ENCODE assay signal across 9 cellular contexts in genomic region chrX:24464498-24464835, GRCh38. TPM values are rescaled to one million over a fixed set of nuclear protein-coding genes. Genes with fewer than 3 reads are reported as not detected.
A peak's percentile ranks its signal among the peaks of the same experiment; 100 is the strongest.
DNase-seq lines count a peak whose midpoint lies in the region; ATAC-seq, FAIRE-seq and TF ChIP-seq lines count a peak whose summit lies in the region.
"Had no signal": no experiment of that assay in that cellular context is flagged by ENCODE, and none has a peak within 500 bp of the region (broad histone marks: within the 10 kb centered on the region; RNA-seq: fewer than 3 reads in every experiment).

No MANE protein-coding gene starts in this region.

- H3K27ac ChIP-seq in A549 (peak overlapping the region; percentile 84 to 92), HUES64 (ENCODE audit: low read depth, low read length) (peak overlapping the region; percentile 65; the same call in 1 of the 2 replicates), caudate nucleus (ENCODE audit: low read depth, low read length) (peak overlapping the region; percentile 76), muscle layer of duodenum (ENCODE audit: low read length) (peak overlapping the region; percentile 69)
- H3K27ac ChIP-seq: epithelial cell of prostate had no signal

- no peak for TF ChIP-seq CTCF in A549 (IDR thresholded peaks at IDR 0.05)

- 0 out of 3 replicates have a peak, but pooled peaks cover 5% of the 10 kb centered on the region for H3K4me1 ChIP-seq in A549
- H3K4me1 ChIP-seq in HUES64 (ENCODE audit: insufficient read depth, low read length) = no peaks in the 10 kb centered on the region
- H3K4me1 ChIP-seq in muscle layer of duodenum (ENCODE audit: control insufficient read depth in 1 of 2, insufficient read depth in 2 of 2, low read length in 2 of 2) = no peaks in the 10 kb centered on the region

- no peak for TF ChIP-seq EP300 in A549 (IDR thresholded peaks at IDR 0.05)

- peak overlapping the region; percentile 95 for H3K4me3 ChIP-seq in A549
- peak overlapping the region; percentile 84 for H3K4me3 ChIP-seq in HUES64 (ENCODE audit: low read length)
- H3K4me3 ChIP-seq in muscle layer of duodenum (ENCODE audit: low read depth in 1 of 2, low read length in 2 of 2) = peak overlapping the region; percentile 62 to 73

- FAIRE-seq in A549 (lab: Jason Lieb, UNC) = no peak

- peak overlapping the region; percentile 69 for H3K9ac ChIP-seq in HUES64 (ENCODE audit: low read depth, low read length)

- POLR2A ChIA-PET in A549 (lab: Yijun Ruan, JAX) = interaction anchor here (0.8 to 1.4 kb wide), 3 partner anchors 15 to 22 kb away, joined by 3 to 5 read pairs (median 3); no protein-coding TSS in a partner anchor

- H3K9me3 ChIP-seq in A549 (no peaks in the 10 kb centered on the region), HUES64 (ENCODE audit: insufficient read depth, low read depth, low read length) (no peaks in the 10 kb centered on the region), muscle layer of duodenum (ENCODE audit: control insufficient read depth in 1 of 2, low read length in 2 of 2) (no peaks in the 10 kb centered on the region)

- no peaks in the 10 kb centered on the region for H3K36me3 ChIP-seq in HUES64 (ENCODE audit: insufficient read depth, low read length)
- no peaks in the 10 kb centered on the region for H3K36me3 ChIP-seq in muscle layer of duodenum (ENCODE audit: control insufficient read depth in 1 of 2, insufficient read depth in 2 of 2, low read length in 2 of 2)

- H3K4me2 ChIP-seq in A549 = peak overlapping the region; percentile 90

- DNase-seq in A549 (ENCODE audit: low read depth in 1 of 2, low spot score in 1 of 2) (no peak), caudate nucleus (lab: John Stamatoyannopoulos, UW) (no peak), left colon (no peak), SHP77 (lab: John Stamatoyannopoulos, UW) (no peak), NCI-H82 treated with DMSO at 0.1 percent for 48 hours (lab: John Stamatoyannopoulos, UW; ENCODE audit: unreplicated experiment) (no peak)

- WGBS in A549 (ENCODE audit: missing lambda C conversion rate) = 2% methylated on average over 5 of the region's 5 CpGs
- WGBS in HUES64 = 10% methylated on average over 5 of the region's 5 CpGs

- intact Hi-C loops in left colon (cut with DNase I, micrococcal nuclease) = no loop called here

- H3K27me3 ChIP-seq in HUES64 (ENCODE audit: insufficient read depth, low read length) = no peaks in the 10 kb centered on the region
- H3K27me3 ChIP-seq in muscle layer of duodenum (ENCODE audit: low read depth, low read length) = no peaks in the 10 kb centered on the region

- 0 out of 6 replicates have a peak, but pooled peaks of 1 of the 2 experiments have one; percentile 7 for ATAC-seq in A549
- no peak for ATAC-seq in left colon
- ATAC-seq in HG03520 (IDR thresholded peaks at IDR 0.05; ENCODE audit: unreplicated experiment) = no peak

- no peak for TF ChIP-seq RAD21 in A549 (conservative IDR thresholded peaks at IDR 0.05 in 1 of 2, IDR thresholded peaks at IDR 0.05 in 1 of 2)

- TF ChIP-seq POLR2A in A549 (IDR thresholded peaks at IDR 0.05; ENCODE audit: low read length) = no peak

- CTCF ChIA-PET in A549 (lab: Yijun Ruan, JAX) = interaction anchor here (0.5 to 2.9 kb wide), 3 partner anchors 34 to 353 kb away, joined by 3 to 15 read pairs (median 4); no protein-coding TSS in a partner anchor

TF ChIP-seq in A549, 52 proteins besides CTCF, POLR2A, EP300 and RAD21:
- TF ChIP-seq TFCP2L1 (CRISPR knock-in tag; IDR thresholded peaks at IDR 0.05) = no peak
- no peak for TF ChIP-seq FOXS1 (CRISPR knock-in tag; IDR thresholded peaks at IDR 0.05)
- TF ChIP-seq CBX8 (IDR thresholded peaks at IDR 0.05) = no peak
- TF ChIP-seq NFE2L2 (conservative IDR thresholded peaks at IDR 0.05; ENCODE audit: low read length) = no peak
- no peak for TF ChIP-seq GATA3 (IDR thresholded peaks at IDR 0.05; ENCODE audit: borderline replicate concordance)
- TF ChIP-seq HOXB5 (CRISPR knock-in tag; IDR thresholded peaks at IDR 0.05) = no peak
- no peak for TF ChIP-seq ZFP36 (IDR thresholded peaks at IDR 0.05; ENCODE audit: borderline replicate concordance, partially characterized antibody)
- TF ChIP-seq, protein P1, sequence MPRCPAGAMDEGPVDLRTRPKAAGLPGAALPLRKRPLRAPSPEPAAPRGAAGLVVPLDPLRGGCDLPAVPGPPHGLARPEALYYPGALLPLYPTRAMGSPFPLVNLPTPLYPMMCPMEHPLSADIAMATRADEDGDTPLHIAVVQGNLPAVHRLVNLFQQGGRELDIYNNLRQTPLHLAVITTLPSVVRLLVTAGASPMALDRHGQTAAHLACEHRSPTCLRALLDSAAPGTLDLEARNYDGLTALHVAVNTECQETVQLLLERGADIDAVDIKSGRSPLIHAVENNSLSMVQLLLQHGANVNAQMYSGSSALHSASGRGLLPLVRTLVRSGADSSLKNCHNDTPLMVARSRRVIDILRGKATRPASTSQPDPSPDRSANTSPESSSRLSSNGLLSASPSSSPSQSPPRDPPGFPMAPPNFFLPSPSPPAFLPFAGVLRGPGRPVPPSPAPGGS (IDR thresholded peaks at IDR 0.05) = no peak
- no peak for TF ChIP-seq MAFK (IDR thresholded peaks at IDR 0.05; ENCODE audit: partially characterized antibody)
- no peak for TF ChIP-seq REST (IDR thresholded peaks at IDR 0.05)
- no peak for TF ChIP-seq HDAC2 (IDR thresholded peaks at IDR 0.05)
- TF ChIP-seq JUNB (IDR thresholded peaks at IDR 0.05) = no peak
- no peak for TF ChIP-seq CEBPB (IDR thresholded peaks at IDR 0.05)
- TF ChIP-seq ZSCAN20 (CRISPR knock-in tag; IDR thresholded peaks at IDR 0.05) = no peak

RNA-seq across cellular contexts. Expression of gene PDK3, which starts 0.6 kb away (rescaled TPM):
- polyA plus RNA-seq in A549 (2011; rRNA removed) = 14.1 and 18.7 TPM in 2 replicates
- polyA plus RNA-seq in A549 (2012; cell fraction: cytosol; rRNA removed) = 4.7 and 6.1 TPM in 2 replicates
- 2.3 and 4.4 TPM in 2 replicates for polyA plus RNA-seq in A549 (2012; cell fraction: nucleus; rRNA removed)
- 4.8 to 5.7 TPM (median 5.3 TPM) in 3 replicates for polyA plus RNA-seq in A549 (2017; fragmentation: RNase III; extraction: RNeasy Plus Mini Kit Qiagen cat#74134 plus additional on column Dnase treatment)
- polyA minus RNA-seq in A549 (2011; rRNA and poly(A)+ RNA removed) = 22.8 and 25.4 TPM in 2 replicates
- 11.6 TPM for polyA plus RNA-seq in HUES64 (2013, experiment 1 of 2)
- polyA plus RNA-seq in HUES64 (2013, experiment 2 of 2) = 12.9 TPM
- total RNA-seq in left colon = 10 to 100 TPM; 16.2 to 24.2 TPM
